10 cellular contexts compared by ENCODE assay signal in genomic region chrX:2677764-2678163, GRCh38. TPM values are rescaled to one million over a fixed set of nuclear protein-coding genes. Genes with fewer than 3 reads are reported as not detected.
DNase-seq lines count a peak whose midpoint lies in the region; ATAC-seq and TF ChIP-seq lines count a peak whose summit lies in the region.
"Had no signal": no experiment of that assay in that cellular context is flagged by ENCODE, and none has a peak within 500 bp of the region (broad histone marks: within the 10 kb centered on the region; RNA-seq: fewer than 3 reads in every experiment).

No MANE protein-coding gene starts in this region.

- H3K4me3 Mint-ChIP-seq in Calu3 (ENCODE audit: low read depth, unreplicated experiment) = no peak overlapping the region

- H3K4me1 ChIP-seq in adipocyte (ENCODE audit: control insufficient read depth, insufficient read depth, low read length) = peaks cover 16% of the 10 kb centered on the region

- no peak overlapping the region for H3K27ac Mint-ChIP-seq in Calu3 (ENCODE audit: unreplicated experiment)

- peak overlapping the region; percentile 68 for H3K4me3 ChIP-seq in adipocyte (ENCODE audit: low read length)

- TF ChIP-seq CTCF in Calu3 (IDR thresholded peaks at IDR 0.05; ENCODE audit: unreplicated experiment) = no peak

- no peaks in the 10 kb centered on the region for H3K36me3 Mint-ChIP-seq in Calu3 (ENCODE audit: insufficient read depth, unreplicated experiment)

- CTCF ChIA-PET in Calu3 (lab: Charles Lee) = no interaction called here

- H3K27me3 ChIP-seq in adipocyte (replicated peaks; ENCODE audit: control insufficient read depth, insufficient read depth, low read length) = no peaks in the 10 kb centered on the region

- H3K9me3 Mint-ChIP-seq in Calu3 (ENCODE audit: low read depth, unreplicated experiment) = peaks cover 4% of the 10 kb centered on the region

- ATAC-seq in HG03196 (IDR thresholded peaks at IDR 0.05; ENCODE audit: unreplicated experiment) (no peak), HG03354 (IDR thresholded peaks at IDR 0.05; ENCODE audit: poor library complexity, severe bottlenecking, unreplicated experiment) (no peak), HG03520 (IDR thresholded peaks at IDR 0.05; ENCODE audit: unreplicated experiment) (no peak), GM21529 (IDR thresholded peaks at IDR 0.05; ENCODE audit: unreplicated experiment) (no peak)

- H3K27me3 Mint-ChIP-seq in Calu3 (ENCODE audit: unreplicated experiment) = no peaks in the 10 kb centered on the region

- peaks cover 11% of the 10 kb centered on the region for H3K4me1 Mint-ChIP-seq in Calu3 (ENCODE audit: low read depth, unreplicated experiment)

- BruUV-seq in Calu3 (replicated peaks; lab: Mats Ljungman, UMichigan) = no TSS peak

- peak overlapping the region; percentile 44 for H3K9ac ChIP-seq in adipocyte (ENCODE audit: low read length)

- intact Hi-C loops in Calu3 (cut with micrococcal nuclease; ENCODE audit: unreplicated experiment) (no loop called here), cardiac septum (cut with DNase I) (no loop called here)

- DNase-seq in Calu3 (peak; percentile 67), adipocyte (ENCODE audit: low read depth) (peak; percentile 98), cardiac septum (ENCODE audit: low spot score) (peak; percentile 86), putamen (ENCODE audit: low spot score) (peak; percentile 65)
- DNase-seq: activated effector memory CD4-positive, alpha-beta T cell treated with anti-CD3 and anti-CD28 coated beads, Interleukin-2, amount 50 U/mL, for 16 hours; NCI-H748 treated with DMSO at 0.1 percent for 48 hours had no signal

- no peaks in the 10 kb centered on the region for H3K36me3 ChIP-seq in adipocyte (ENCODE audit: control insufficient read depth, insufficient read depth, low read length, severe bottlenecking)

- no peaks in the 10 kb centered on the region for H3K9me3 ChIP-seq in adipocyte (ENCODE audit: control insufficient read depth, low read length)

RNA-seq across cellular contexts. Expression of gene CD99, which starts 13.3 kb away (rescaled TPM):
- total RNA-seq in Calu3 (2022) (51.2 and 73.9 TPM in 2 replicates), cardiac septum (327 TPM)
